1 cellular context compared by ENCODE assay signal in genomic region chr3:186806173-186807055, GRCh38.
TF ChIP-seq lines count a peak whose summit lies in the region.

A gene with protein sequence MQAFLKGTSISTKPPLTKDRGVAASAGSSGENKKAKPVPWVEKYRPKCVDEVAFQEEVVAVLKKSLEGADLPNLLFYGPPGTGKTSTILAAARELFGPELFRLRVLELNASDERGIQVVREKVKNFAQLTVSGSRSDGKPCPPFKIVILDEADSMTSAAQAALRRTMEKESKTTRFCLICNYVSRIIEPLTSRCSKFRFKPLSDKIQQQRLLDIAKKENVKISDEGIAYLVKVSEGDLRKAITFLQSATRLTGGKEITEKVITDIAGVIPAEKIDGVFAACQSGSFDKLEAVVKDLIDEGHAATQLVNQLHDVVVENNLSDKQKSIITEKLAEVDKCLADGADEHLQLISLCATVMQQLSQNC (minus strand): TSS chr3:186806482. CDS start chr3:186804713, 1,769 bp downstream.

TF ChIP-seq in HCT116, 20 proteins besides CTCF, POLR2A, EP300 and RAD21 (continued from another document):
- TF ChIP-seq ZBTB33 (IDR thresholded peaks at IDR 0.05; ENCODE audit: extremely low read depth, insufficient replicate concordance, low read length) (peak; percentile 10), CEBPB (IDR thresholded peaks at IDR 0.05; ENCODE audit: low read depth) (no peak), ELF1 (IDR thresholded peaks at IDR 0.05; ENCODE audit: borderline replicate concordance, low read depth) (no peak), YY1 (IDR thresholded peaks at IDR 0.05; ENCODE audit: extremely low read depth, insufficient replicate concordance, low read depth, low read length) (no peak), JUND (IDR thresholded peaks at IDR 0.05) (no peak), EGR1 (IDR thresholded peaks at IDR 0.05; ENCODE audit: low read depth) (no peak), ATF3 (IDR thresholded peaks at IDR 0.05) (no peak)
TF ChIP-seq in HCT116: peak in this region for 9.
